1 cellular context compared by ENCODE assay signal in the genomic region with DNA sequence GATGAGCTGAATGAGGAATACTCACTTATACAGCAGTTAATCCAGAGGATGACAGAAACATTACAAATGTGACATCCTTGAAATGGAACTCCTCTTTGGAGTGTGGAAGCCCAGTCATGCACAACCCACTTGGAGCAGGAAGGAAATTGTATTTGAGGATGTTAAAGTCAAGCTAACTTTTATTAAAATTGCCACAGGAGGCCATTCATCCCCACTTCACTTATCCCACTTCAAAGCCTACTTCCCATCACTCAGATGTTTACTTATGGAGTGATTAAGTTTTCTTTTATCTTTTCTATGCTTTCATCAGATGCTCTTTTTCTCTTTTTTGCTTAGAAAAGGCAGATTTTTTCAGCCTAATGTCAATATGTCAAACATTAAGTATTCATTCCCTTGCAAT.
TF ChIP-seq lines count a peak whose summit lies in the region.

No MANE protein-coding gene starts in this region.

TF ChIP-seq in IMR-90, 13 proteins besides CTCF, POLR2A, EP300 and RAD21 (continued from another document):
- TF ChIP-seq MXI1 (IDR thresholded peaks at IDR 0.05; ENCODE audit: borderline replicate concordance, low read depth, low read length) (no peak), CHD1 (IDR thresholded peaks at IDR 0.05; ENCODE audit: low read depth, low read length) (no peak), MAZ (IDR thresholded peaks at IDR 0.05; ENCODE audit: borderline replicate concordance, low read depth, low read length) (no peak), MAFK (IDR thresholded peaks at IDR 0.05; ENCODE audit: low read depth, low read length) (no peak), RFX5 (IDR thresholded peaks at IDR 0.05; ENCODE audit: low read depth, low read length) (no peak), NFE2L2 (IDR thresholded peaks at IDR 0.05; ENCODE audit: low read depth, low read length) (no peak), CEBPB (IDR thresholded peaks at IDR 0.05; ENCODE audit: low read depth, low read length) (no peak), SMC3 (IDR thresholded peaks at IDR 0.05; ENCODE audit: low read depth, low read length) (no peak), USF2 (IDR thresholded peaks at IDR 0.05; ENCODE audit: low read depth, low read length) (no peak), ELK1 (IDR thresholded peaks at IDR 0.05; ENCODE audit: borderline replicate concordance, low read depth, low read length) (no peak)
TF ChIP-seq in IMR-90: peak in this region for 0.
